Comparison of ENCODE assay signal across 9 cellular contexts in the genomic region with DNA sequence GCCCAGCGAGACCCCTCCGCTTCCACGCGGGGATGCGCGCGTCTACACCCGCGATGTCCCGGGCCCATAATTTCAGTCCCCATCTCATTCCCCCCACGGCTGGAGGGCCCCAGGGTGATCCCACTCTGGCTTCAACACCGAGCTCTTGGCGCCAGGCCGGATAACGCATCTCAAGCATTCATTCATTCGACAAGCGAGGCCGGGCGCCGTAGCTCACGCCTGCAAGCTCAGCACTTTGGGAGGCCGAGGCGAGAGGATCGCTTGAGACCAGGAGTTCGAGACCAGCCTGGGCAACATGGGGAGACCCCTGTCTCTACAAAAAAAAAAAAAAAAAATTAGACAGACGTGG. TPM values are rescaled to one million over a fixed set of nuclear protein-coding genes. Genes with fewer than 3 reads are reported as not detected.
A peak's percentile ranks its signal among the peaks of the same experiment; 100 is the strongest.
DNase-seq lines count a peak whose midpoint lies in the region; TF ChIP-seq lines count a peak whose summit lies in the region.
"Had no signal": no experiment of that assay in that cellular context is flagged by ENCODE, and none has a peak within 500 bp of the region (broad histone marks: within the 10 kb centered on the region; RNA-seq: fewer than 3 reads in every experiment).

No MANE protein-coding gene starts in this region.

- H3K4me3 Mint-ChIP-seq in T-helper 1 cell treated with Interleukin-12 subunit alpha and Interleukin-12 subunit beta and Interleukin-4 antibody, amounts not matched to agents 30 μg/mL and 1 μg/mL, for 36 hours, result peak overlapping the region; percentile 34
- H3K4me3 Mint-ChIP-seq in activated T-helper 1 cell treated with anti-CD3 and anti-CD28 coated beads, Interleukin-12 subunit alpha, Interleukin-12 subunit beta, Interleukin-2, Interleukin-4 antibody, amounts not matched to agents 30 ng/mL and 10 ng/mL and 1 ng/mL, durations not matched to agents 14 hours and 24 hours and 36 hours, result peak overlapping the region; percentile 49
- no peak overlapping the region for H3K4me3 Mint-ChIP-seq in mesothelial cell of epicardium

- DNase-seq in T-helper 1 cell (no peak), substantia nigra (lab: John Stamatoyannopoulos, UW) (peak in 13 of 49 donors; percentile 29 to 67 (median 48)), OCI-M2 (lab: John Stamatoyannopoulos, UW; ENCODE audit: unreplicated experiment) (no peak), mesothelial cell of epicardium (ENCODE audit: low spot score in 2 of 2, unreplicated experiment in 2 of 2) (no peak)
- DNase-seq in activated T-helper 1 cell treated with anti-CD3 and anti-CD28 coated beads, Interleukin-12 subunit alpha, Interleukin-12 subunit beta, Interleukin-2, Interleukin-4 antibody, amounts not matched to agents 30 ng/mL and 10 ng/mL and 1 ng/mL, durations not matched to agents 14 hours and 24 hours and 36 hours (ENCODE audit: low spot score), result no peak
- DNase-seq in stimulated activated naive CD4-positive, alpha-beta T cell (lab: John Stamatoyannopoulos, UW), result no peak

- H3K9me3 Mint-ChIP-seq in T-helper 1 cell treated with Interleukin-12 subunit alpha and Interleukin-12 subunit beta and Interleukin-4 antibody, amounts not matched to agents 30 μg/mL and 1 μg/mL, for 36 hours, result no peaks in the 10 kb centered on the region
- H3K9me3 Mint-ChIP-seq in activated T-helper 1 cell treated with anti-CD3 and anti-CD28 coated beads, Interleukin-12 subunit alpha, Interleukin-12 subunit beta, Interleukin-2, Interleukin-4 antibody, amounts not matched to agents 30 ng/mL and 10 ng/mL and 1 ng/mL, durations not matched to agents 14 hours and 24 hours and 36 hours, result no peaks in the 10 kb centered on the region
- peaks cover 5% of the 10 kb centered on the region for H3K9me3 Mint-ChIP-seq in mesothelial cell of epicardium

- peaks cover 27% of the 10 kb centered on the region for H3K36me3 Mint-ChIP-seq in T-helper 1 cell treated with Interleukin-12 subunit alpha and Interleukin-12 subunit beta and Interleukin-4 antibody, amounts not matched to agents 30 μg/mL and 1 μg/mL, for 36 hours (ENCODE audit: low read depth)
- H3K36me3 Mint-ChIP-seq in activated T-helper 1 cell treated with anti-CD3 and anti-CD28 coated beads, Interleukin-12 subunit alpha, Interleukin-12 subunit beta, Interleukin-2, Interleukin-4 antibody, amounts not matched to agents 30 ng/mL and 10 ng/mL and 1 ng/mL, durations not matched to agents 14 hours and 24 hours and 36 hours (ENCODE audit: low read depth), result peaks cover 26% of the 10 kb centered on the region
- H3K36me3 Mint-ChIP-seq in mesothelial cell of epicardium, result peaks cover 10% of the 10 kb centered on the region

- TF ChIP-seq CTCF in mesothelial cell of epicardium (IDR thresholded peaks at IDR 0.05; ENCODE audit: unreplicated experiment), result no peak

- H3K27ac ChIP-seq in substantia nigra (ENCODE audit: low read depth, low read length, poor library complexity, severe bottlenecking), result peak overlapping the region; percentile 72

- H3K27me3 Mint-ChIP-seq in T-helper 1 cell treated with Interleukin-12 subunit alpha and Interleukin-12 subunit beta and Interleukin-4 antibody, amounts not matched to agents 30 μg/mL and 1 μg/mL, for 36 hours (ENCODE audit: low read depth), result no peaks in the 10 kb centered on the region
- no peaks in the 10 kb centered on the region for H3K27me3 Mint-ChIP-seq in activated T-helper 1 cell treated with anti-CD3 and anti-CD28 coated beads, Interleukin-12 subunit alpha, Interleukin-12 subunit beta, Interleukin-2, Interleukin-4 antibody, amounts not matched to agents 30 ng/mL and 10 ng/mL and 1 ng/mL, durations not matched to agents 14 hours and 24 hours and 36 hours (ENCODE audit: insufficient read depth)
- peaks cover 22% of the 10 kb centered on the region for H3K27me3 Mint-ChIP-seq in mesothelial cell of epicardium (ENCODE audit: low read depth)

- intact Hi-C loops in activated T-helper 1 cell treated with anti-CD3 and anti-CD28 coated beads, Interleukin-12 subunit alpha, Interleukin-12 subunit beta, Interleukin-2, Interleukin-4 antibody, amounts not matched to agents 30 ng/mL and 10 ng/mL and 1 ng/mL, durations not matched to agents 14 hours and 24 hours and 36 hours (cut with micrococcal nuclease), result loop anchor here (1.0 to 2.0 kb wide), 4 partner anchors 8 to 98 kb away; a partner anchor contains a TSS

- peak overlapping the region; percentile 27 for H3K4me3 ChIP-seq in iPS-11a (ENCODE audit: low read depth, low read length)
- H3K4me3 ChIP-seq: mucosa of descending colon had no signal

- H3K27ac Mint-ChIP-seq in T-helper 1 cell treated with Interleukin-12 subunit alpha and Interleukin-12 subunit beta and Interleukin-4 antibody, amounts not matched to agents 30 μg/mL and 1 μg/mL, for 36 hours, result no peak overlapping the region
- peak overlapping the region; percentile 79 for H3K27ac Mint-ChIP-seq in activated T-helper 1 cell treated with anti-CD3 and anti-CD28 coated beads, Interleukin-12 subunit alpha, Interleukin-12 subunit beta, Interleukin-2, Interleukin-4 antibody, amounts not matched to agents 30 ng/mL and 10 ng/mL and 1 ng/mL, durations not matched to agents 14 hours and 24 hours and 36 hours
- no peak overlapping the region for H3K27ac Mint-ChIP-seq in mesothelial cell of epicardium

- H3K4me1 Mint-ChIP-seq in T-helper 1 cell treated with Interleukin-12 subunit alpha and Interleukin-12 subunit beta and Interleukin-4 antibody, amounts not matched to agents 30 μg/mL and 1 μg/mL, for 36 hours (ENCODE audit: low read depth), result peaks cover 15% of the 10 kb centered on the region
- peaks cover 21% of the 10 kb centered on the region for H3K4me1 Mint-ChIP-seq in activated T-helper 1 cell treated with anti-CD3 and anti-CD28 coated beads, Interleukin-12 subunit alpha, Interleukin-12 subunit beta, Interleukin-2, Interleukin-4 antibody, amounts not matched to agents 30 ng/mL and 10 ng/mL and 1 ng/mL, durations not matched to agents 14 hours and 24 hours and 36 hours (ENCODE audit: low read depth)
- peaks cover 4% of the 10 kb centered on the region for H3K4me1 Mint-ChIP-seq in mesothelial cell of epicardium

RNA-seq across cellular contexts. Expression of a gene that starts 5.9 kb away (rescaled TPM):
- total RNA-seq in activated T-helper 1 cell treated with anti-CD3 and anti-CD28 coated beads, Interleukin-12 subunit alpha, Interleukin-12 subunit beta, Interleukin-2, Interleukin-4 antibody, amounts not matched to agents 30 ng/mL and 10 ng/mL and 1 ng/mL, durations not matched to agents 14 hours and 24 hours and 36 hours, result 8.2 and 8.5 TPM in 2 replicates
- 0.85 to 1.6 TPM (median 0.97 TPM) in 3 replicates for total RNA-seq in mesothelial cell of epicardium

RNA-seq across cellular contexts. Expression of a gene that starts 9.6 kb away (rescaled TPM):
- 234 and 250 TPM in 2 replicates for total RNA-seq in activated T-helper 1 cell treated with anti-CD3 and anti-CD28 coated beads, Interleukin-12 subunit alpha, Interleukin-12 subunit beta, Interleukin-2, Interleukin-4 antibody, amounts not matched to agents 30 ng/mL and 10 ng/mL and 1 ng/mL, durations not matched to agents 14 hours and 24 hours and 36 hours
- 53.2 to 64.2 TPM (median 62.1 TPM) in 3 replicates for total RNA-seq in mesothelial cell of epicardium

RNA-seq across cellular contexts. Expression of a gene that starts 10.5 kb away (rescaled TPM):
- 64.1 and 70.5 TPM in 2 replicates for total RNA-seq in activated T-helper 1 cell treated with anti-CD3 and anti-CD28 coated beads, Interleukin-12 subunit alpha, Interleukin-12 subunit beta, Interleukin-2, Interleukin-4 antibody, amounts not matched to agents 30 ng/mL and 10 ng/mL and 1 ng/mL, durations not matched to agents 14 hours and 24 hours and 36 hours
- 30.6 to 34.6 TPM (median 33.0 TPM) in 3 replicates for total RNA-seq in mesothelial cell of epicardium

RNA-seq across cellular contexts. Expression of a gene that starts 14.9 kb away (rescaled TPM):
- total RNA-seq in activated T-helper 1 cell treated with anti-CD3 and anti-CD28 coated beads, Interleukin-12 subunit alpha, Interleukin-12 subunit beta, Interleukin-2, Interleukin-4 antibody, amounts not matched to agents 30 ng/mL and 10 ng/mL and 1 ng/mL, durations not matched to agents 14 hours and 24 hours and 36 hours, result 64.4 and 64.9 TPM in 2 replicates
- 30.8 to 33.6 TPM (median 31.2 TPM) in 3 replicates for total RNA-seq in mesothelial cell of epicardium

RNA-seq across cellular contexts. Expression of a gene that starts 23.1 kb away (rescaled TPM):
- total RNA-seq in activated T-helper 1 cell treated with anti-CD3 and anti-CD28 coated beads, Interleukin-12 subunit alpha, Interleukin-12 subunit beta, Interleukin-2, Interleukin-4 antibody, amounts not matched to agents 30 ng/mL and 10 ng/mL and 1 ng/mL, durations not matched to agents 14 hours and 24 hours and 36 hours, result 371 and 377 TPM in 2 replicates
- total RNA-seq in mesothelial cell of epicardium, result 199 to 207 TPM (median 207 TPM) in 3 replicates
